Comparison of ENCODE assay signal across 16 cellular contexts in genomic region chr7:77354914-77355313, GRCh38.
"Had no signal": no experiment of that assay in that cellular context is flagged by ENCODE, and none has a peak within 500 bp of the region (broad histone marks: within the 10 kb centered on the region; RNA-seq: fewer than 3 reads in every experiment).

No MANE protein-coding gene starts in this region.

- DNase-seq: activated CD4-positive, alpha-beta T cell treated with anti-CD3 and anti-CD28 coated beads, Interleukin-2, amount 50 U/mL, for 1 hour; activated CD8-positive, alpha-beta memory T cell treated with anti-CD3 and anti-CD28 coated beads, Interleukin-2, amount 50 U/mL, for 4 hours; activated gamma-delta T cell; effector CD8-positive, alpha-beta T cell; esophagus squamous epithelium; heart right ventricle; kidney glomerular epithelial cell; left ventricle myocardium superior; occipital lobe; retina; T-helper 9 cell; testis; upper lobe of left lung had no signal

- H3K9me3 Mint-ChIP-seq: dendritic cell treated with granulocyte-macrophage colony-stimulating factor and Interleukin-4, amounts not matched to agents 40 ng/mL and 50 ng/mL, for 4 days; stimulated activated naive CD8-positive, alpha-beta T cell treated with anti-CD3 and anti-CD28 coated beads, Interleukin-15, Interleukin-2, amounts not matched to agents 100 ng/mL and 50 ng/mL, for 24 hours had no signal

- H3K4me3 Mint-ChIP-seq: dendritic cell treated with granulocyte-macrophage colony-stimulating factor and Interleukin-4, amounts not matched to agents 40 ng/mL and 50 ng/mL, for 4 days; stimulated activated naive CD8-positive, alpha-beta T cell treated with anti-CD3 and anti-CD28 coated beads, Interleukin-15, Interleukin-2, amounts not matched to agents 100 ng/mL and 50 ng/mL, for 24 hours had no signal

- H3K9me3 ChIP-seq: esophagus squamous epithelium, heart right ventricle, testis, upper lobe of left lung had no signal

- H3K27ac ChIP-seq: esophagus squamous epithelium, heart right ventricle, testis, upper lobe of left lung had no signal

- H3K27me3 Mint-ChIP-seq: activated naive CD8-positive, alpha-beta T cell; dendritic cell treated with granulocyte-macrophage colony-stimulating factor and Interleukin-4, amounts not matched to agents 40 ng/mL and 50 ng/mL, for 4 days; stimulated activated naive CD8-positive, alpha-beta T cell treated with anti-CD3 and anti-CD28 coated beads, Interleukin-15, Interleukin-2, amounts not matched to agents 100 ng/mL and 50 ng/mL, for 24 hours had no signal

- H3K27ac Mint-ChIP-seq: dendritic cell treated with granulocyte-macrophage colony-stimulating factor and Interleukin-4, amounts not matched to agents 40 ng/mL and 50 ng/mL, for 4 days; stimulated activated naive CD8-positive, alpha-beta T cell treated with anti-CD3 and anti-CD28 coated beads, Interleukin-15, Interleukin-2, amounts not matched to agents 100 ng/mL and 50 ng/mL, for 24 hours had no signal

- H3K4me3 ChIP-seq: esophagus squamous epithelium, heart right ventricle, testis, upper lobe of left lung had no signal

- H3K4me1 ChIP-seq: testis had no signal

- H3K27me3 ChIP-seq: esophagus squamous epithelium, heart right ventricle, testis, upper lobe of left lung had no signal

- ATAC-seq: heart right ventricle, left ventricle myocardium superior had no signal
